2 cellular contexts compared by ENCODE assay signal in genomic region chr7:112201839-112202238, GRCh38.
TF ChIP-seq lines count a peak whose summit lies in the region.

No MANE protein-coding gene starts in this region.

TF ChIP-seq in HEK293, 187 proteins besides CTCF, POLR2A, EP300 and RAD21 (continued from another document):
- peak; percentile 98 for TF ChIP-seq ZNF146 (tag by site-specific recombination; IDR thresholded peaks at IDR 0.05)
- TF ChIP-seq, protein P1, sequence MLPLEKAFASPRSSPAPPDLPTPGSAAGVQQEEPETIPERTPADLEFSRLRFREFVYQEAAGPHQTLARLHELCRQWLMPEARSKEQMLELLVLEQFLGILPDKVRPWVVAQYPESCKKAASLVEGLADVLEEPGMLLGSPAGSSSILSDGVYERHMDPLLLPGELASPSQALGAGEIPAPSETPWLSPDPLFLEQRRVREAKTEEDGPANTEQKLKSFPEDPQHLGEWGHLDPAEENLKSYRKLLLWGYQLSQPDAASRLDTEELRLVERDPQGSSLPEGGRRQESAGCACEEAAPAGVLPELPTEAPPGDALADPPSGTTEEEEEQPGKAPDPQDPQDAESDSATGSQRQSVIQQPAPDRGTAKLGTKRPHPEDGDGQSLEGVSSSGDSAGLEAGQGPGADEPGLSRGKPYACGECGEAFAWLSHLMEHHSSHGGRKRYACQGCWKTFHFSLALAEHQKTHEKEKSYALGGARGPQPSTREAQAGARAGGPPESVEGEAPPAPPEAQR (tag by site-specific recombination; IDR thresholded peaks at IDR 0.05): no peak

TF ChIP-seq in K562, 482 proteins besides CTCF, POLR2A, EP300 and RAD21:
- TF ChIP-seq ZNF277 (CRISPR knock-in tag; IDR thresholded peaks at IDR 0.05; ENCODE audit: borderline replicate concordance): peak; percentile 80
- no peak for TF ChIP-seq FOSL1 (tag; conservative IDR thresholded peaks at IDR 0.05)
- peak; percentile 48 for TF ChIP-seq RBM25 (IDR thresholded peaks at IDR 0.05; ENCODE audit: low read depth, low read length, severe bottlenecking)
- TF ChIP-seq ZNF146 (CRISPR knock-in tag; IDR thresholded peaks at IDR 0.05; ENCODE audit: unreplicated experiment): peak; percentile 80
TF ChIP-seq in K562: peak in this region for 3.
